9 cellular contexts compared by ENCODE assay signal in genomic region chr12:6425588-6426531, GRCh38. TPM values are rescaled to one million over a fixed set of nuclear protein-coding genes. Genes with fewer than 3 reads are reported as not detected.
A peak's percentile ranks its signal among the peaks of the same experiment; 100 is the strongest.
DNase-seq lines count a peak whose midpoint lies in the region; ATAC-seq, FAIRE-seq and TF ChIP-seq lines count a peak whose summit lies in the region.
"Had no signal": no experiment of that assay in that cellular context is flagged by ENCODE, and none has a peak within 500 bp of the region (broad histone marks: within the 10 kb centered on the region; RNA-seq: fewer than 3 reads in every experiment).

No MANE protein-coding gene starts in this region.

- no peaks in the 10 kb centered on the region for H3F3A ChIP-seq in SK-N-SH (replicated peaks; ENCODE audit: insufficient read depth)

- H4K20me1 ChIP-seq in SK-N-SH (ENCODE audit: insufficient read depth) = no peaks in the 10 kb centered on the region

- no peaks in the 10 kb centered on the region for H3K36me3 ChIP-seq in SK-N-SH (replicated peaks in 1 of 2; ENCODE audit: control insufficient read depth in 1 of 2, insufficient read depth in 2 of 2, low read length in 1 of 2)

- CTCF ChIA-PET in SK-N-SH (lab: Yijun Ruan, JAX) = interaction anchor here (1.3 to 8.2 kb wide), 3 partner anchors 38 to 112 kb away, joined by 3 to 91 read pairs (median 19); no protein-coding TSS in a partner anchor

- no peaks in the 10 kb centered on the region for H3K27me3 ChIP-seq in SK-N-SH (ENCODE audit: insufficient read depth)

- DNase-seq in activated CD8-positive, alpha-beta memory T cell treated with anti-CD3 and anti-CD28 coated beads for 24 hours = peak; percentile 75
- DNase-seq in activated CD8-positive, alpha-beta memory T cell treated with anti-CD3 and anti-CD28 coated beads, Interleukin-2, amount 50 U/mL, for 4 hours = no peak
- peak; percentile 47 for DNase-seq in RCC 7860 (ENCODE audit: low spot score)
- peak in 1 of 3 experiments; percentile 21 for DNase-seq in effector memory CD8-positive, alpha-beta T cell
- DNase-seq in SK-N-SH = no peak
- no peak for DNase-seq in NK-92 treated with Interleukin-12 subunit alpha and Interleukin-12 subunit beta, amount 100 ng/mL, for 24 hours (lab: John Stamatoyannopoulos, UW)
- no peak for DNase-seq in NCI-H345 (lab: John Stamatoyannopoulos, UW)
- DNase-seq: foreskin fibroblast had no signal

- no peaks in the 10 kb centered on the region for H3K9me3 Mint-ChIP-seq in effector memory CD8-positive, alpha-beta T cell
- no peaks in the 10 kb centered on the region for H3K9me3 Mint-ChIP-seq in stimulated activated memory B cell treated with anti-CD40 and anti-IgM and Interleukin-4, amounts not matched to agents 10 μg/mL and 1 μg/mL and 100 μg/mL, for 72 hours

- H3K27ac ChIP-seq in SK-N-SH (ENCODE audit: low read depth in 2 of 2, low read length in 1 of 2) = no peak overlapping the region

- FAIRE-seq in RCC 7860 (lab: Jason Lieb, UNC) = no peak

- peaks cover 32 to 39% of the 10 kb centered on the region in 2 donors for H3K4me1 Mint-ChIP-seq in effector memory CD8-positive, alpha-beta T cell (ENCODE audit: low read depth in 2 of 2)
- H3K4me1 Mint-ChIP-seq in stimulated activated memory B cell treated with anti-CD40 and anti-IgM and Interleukin-4, amounts not matched to agents 10 μg/mL and 1 μg/mL and 100 μg/mL, for 72 hours = peaks cover 57% of the 10 kb centered on the region

- H3K36me3 Mint-ChIP-seq in effector memory CD8-positive, alpha-beta T cell (ENCODE audit: insufficient read depth) = peaks cover 16% of the 10 kb centered on the region
- no peaks in the 10 kb centered on the region for H3K36me3 Mint-ChIP-seq in stimulated activated memory B cell treated with anti-CD40 and anti-IgM and Interleukin-4, amounts not matched to agents 10 μg/mL and 1 μg/mL and 100 μg/mL, for 72 hours

- no peak overlapping the region for H3K4me3 ChIP-seq in SK-N-SH (ENCODE audit: low read depth in 2 of 2, low read length in 1 of 2)

- H3K4me2 ChIP-seq in SK-N-SH = no peak overlapping the region

- no peaks in the 10 kb centered on the region for H3K27me3 Mint-ChIP-seq in effector memory CD8-positive, alpha-beta T cell
- H3K27me3 Mint-ChIP-seq in stimulated activated memory B cell treated with anti-CD40 and anti-IgM and Interleukin-4, amounts not matched to agents 10 μg/mL and 1 μg/mL and 100 μg/mL, for 72 hours = no peaks in the 10 kb centered on the region

- H3K79me2 ChIP-seq in SK-N-SH (ENCODE audit: insufficient read depth) = no peaks in the 10 kb centered on the region

- 91% methylated on average over 19 of the region's 23 CpGs for WGBS in SK-N-SH (ENCODE audit: low lambda C conversion rate)

- POLR2A ChIA-PET in SK-N-SH (lab: Yijun Ruan, JAX) = interaction anchor here (0.9 kb wide), 1 partner anchor 45 kb away, joined by 3 read pairs; the partner anchor contains the start of gene VAMP1

- H3K4me1 ChIP-seq in SK-N-SH (ENCODE audit: control insufficient read depth in 1 of 2, insufficient read depth in 2 of 2, low read depth in 1 of 2, low read length in 1 of 2) = peaks cover 3% of the 10 kb centered on the region in 2 experiments; a peak in 2 of 4 replicates

- TF ChIP-seq EP300 in SK-N-SH (IDR thresholded peaks at IDR 0.05; ENCODE audit: borderline replicate concordance in 1 of 2, low read depth in 1 of 2, low read length in 1 of 2) = no peak

- no peaks in the 10 kb centered on the region for H3K9me3 ChIP-seq in SK-N-SH

- no peak for TF ChIP-seq RAD21 in SK-N-SH (IDR thresholded peaks at IDR 0.05; ENCODE audit: low read length)

- no peaks in the 10 kb centered on the region for H3K9me2 ChIP-seq in SK-N-SH

- no peak overlapping the region for H2AFZ ChIP-seq in SK-N-SH (ENCODE audit: low read depth)

- H3K27ac Mint-ChIP-seq in effector memory CD8-positive, alpha-beta T cell = peak overlapping the region; percentile 96 to 99
- H3K27ac Mint-ChIP-seq in stimulated activated memory B cell treated with anti-CD40 and anti-IgM and Interleukin-4, amounts not matched to agents 10 μg/mL and 1 μg/mL and 100 μg/mL, for 72 hours = peak overlapping the region; percentile 95

- H3K4me3 Mint-ChIP-seq in effector memory CD8-positive, alpha-beta T cell = peak overlapping the region in 1 of 2 donors; percentile 40
- peak overlapping the region; percentile 79 for H3K4me3 Mint-ChIP-seq in stimulated activated memory B cell treated with anti-CD40 and anti-IgM and Interleukin-4, amounts not matched to agents 10 μg/mL and 1 μg/mL and 100 μg/mL, for 72 hours

- no peak overlapping the region for H3K9ac ChIP-seq in SK-N-SH

- ATAC-seq in effector memory CD8-positive, alpha-beta T cell (replicated peaks) = no peak
- ATAC-seq in stimulated activated memory B cell treated with anti-CD40 and anti-IgM and Interleukin-4, amounts not matched to agents 10 μg/mL and 1 μg/mL and 100 μg/mL, for 72 hours = peak; percentile 73

- no peak for TF ChIP-seq CTCF in SK-N-SH (IDR thresholded peaks at IDR 0.05)

TF ChIP-seq in SK-N-SH, 30 proteins besides CTCF, POLR2A, EP300 and RAD21:
- TF ChIP-seq TCF12 (IDR thresholded peaks at IDR 0.05) (no peak), NFIC (IDR thresholded peaks at IDR 0.05; ENCODE audit: borderline replicate concordance) (no peak), FOSL2 (IDR thresholded peaks at IDR 0.05; ENCODE audit: borderline replicate concordance, low read depth) (no peak), ELF1 (IDR thresholded peaks at IDR 0.05) (no peak), RFX5 (IDR thresholded peaks at IDR 0.05; ENCODE audit: low read length) (no peak), TEAD4 (IDR thresholded peaks at IDR 0.05; ENCODE audit: borderline replicate concordance, insufficient read depth) (no peak), CHD2 (IDR thresholded peaks at IDR 0.05; ENCODE audit: low read length, partially characterized antibody) (no peak), IRF3 (IDR thresholded peaks at IDR 0.05; ENCODE audit: low read depth, low read length) (no peak), GABPA (IDR thresholded peaks at IDR 0.05; ENCODE audit: low read depth) (no peak), ZBTB33 (IDR thresholded peaks at IDR 0.05; ENCODE audit: borderline replicate concordance, low read depth) (no peak), USF2 (IDR thresholded peaks at IDR 0.05; ENCODE audit: borderline replicate concordance, low read depth, low read length) (no peak)
TF ChIP-seq in SK-N-SH: peak in this region for 0.

RNA-seq across cellular contexts. Expression of gene CD27, which starts 18.9 kb away (rescaled TPM):
- polyA plus RNA-seq in SK-N-SH (2012; rRNA removed) = not detected in 2 replicates
- not detected in 2 replicates for polyA plus RNA-seq in SK-N-SH (2012; cell fraction: cytosol; rRNA removed)
- polyA plus RNA-seq in SK-N-SH (2012; cell fraction: nucleus; rRNA removed) = not detected in 2 replicates

RNA-seq across cellular contexts. Expression of gene TAPBPL, which starts 26.0 kb away (rescaled TPM):
- polyA plus RNA-seq in SK-N-SH (2012; rRNA removed) = 24.1 and 26.0 TPM in 2 replicates
- 11.0 and 15.8 TPM in 2 replicates for polyA plus RNA-seq in SK-N-SH (2012; cell fraction: cytosol; rRNA removed)
- 33.9 and 51.7 TPM in 2 replicates for polyA plus RNA-seq in SK-N-SH (2012; cell fraction: nucleus; rRNA removed)

RNA-seq across cellular contexts. Expression of gene LTBR, which starts 41.9 kb away (rescaled TPM):
- 0.10 and 0.12 TPM in 2 replicates for polyA plus RNA-seq in SK-N-SH (2012; rRNA removed)
- polyA plus RNA-seq in SK-N-SH (2012; cell fraction: cytosol; rRNA removed) = 0.03 and 0.06 TPM in 2 replicates
- polyA plus RNA-seq in SK-N-SH (2012; cell fraction: nucleus; rRNA removed) = 0.32 and 0.73 TPM in 2 replicates

RNA-seq across cellular contexts. Expression of gene VAMP1, which starts 44.6 kb away (rescaled TPM):
- 36.8 and 48.9 TPM in 2 replicates for polyA plus RNA-seq in SK-N-SH (2012; rRNA removed)
- polyA plus RNA-seq in SK-N-SH (2012; cell fraction: cytosol; rRNA removed) = 21.1 and 21.3 TPM in 2 replicates
- 137 and 179 TPM in 2 replicates for polyA plus RNA-seq in SK-N-SH (2012; cell fraction: nucleus; rRNA removed)

RNA-seq across cellular contexts. Expression of gene SCNN1A, which starts 50.5 kb away (rescaled TPM):
- 0.71 and 1.6 TPM in 2 replicates for polyA plus RNA-seq in SK-N-SH (2012; rRNA removed)
- 0.97 and 0.98 TPM in 2 replicates for polyA plus RNA-seq in SK-N-SH (2012; cell fraction: cytosol; rRNA removed)
- 1.2 and 1.6 TPM in 2 replicates for polyA plus RNA-seq in SK-N-SH (2012; cell fraction: nucleus; rRNA removed)

Comparison
In these comparisons a context has a peak if more than half of its experiments do, and no peak if none do; other contexts are left out.
1. DNase-seq: peak in activated CD8-positive, alpha-beta memory T cell treated with anti-CD3 and anti-CD28 coated beads for 24 hours (single experiment) and RCC 7860 (single experiment); none in activated CD8-positive, alpha-beta memory T cell treated with anti-CD3 and anti-CD28 coated beads, Interleukin-2, amount 50 U/mL, for 4 hours (single experiment), SK-N-SH (single experiment), NK-92 treated with Interleukin-12 subunit alpha and Interleukin-12 subunit beta, amount 100 ng/mL, for 24 hours (single experiment) and NCI-H345 (single experiment).